In the genomic region with DNA sequence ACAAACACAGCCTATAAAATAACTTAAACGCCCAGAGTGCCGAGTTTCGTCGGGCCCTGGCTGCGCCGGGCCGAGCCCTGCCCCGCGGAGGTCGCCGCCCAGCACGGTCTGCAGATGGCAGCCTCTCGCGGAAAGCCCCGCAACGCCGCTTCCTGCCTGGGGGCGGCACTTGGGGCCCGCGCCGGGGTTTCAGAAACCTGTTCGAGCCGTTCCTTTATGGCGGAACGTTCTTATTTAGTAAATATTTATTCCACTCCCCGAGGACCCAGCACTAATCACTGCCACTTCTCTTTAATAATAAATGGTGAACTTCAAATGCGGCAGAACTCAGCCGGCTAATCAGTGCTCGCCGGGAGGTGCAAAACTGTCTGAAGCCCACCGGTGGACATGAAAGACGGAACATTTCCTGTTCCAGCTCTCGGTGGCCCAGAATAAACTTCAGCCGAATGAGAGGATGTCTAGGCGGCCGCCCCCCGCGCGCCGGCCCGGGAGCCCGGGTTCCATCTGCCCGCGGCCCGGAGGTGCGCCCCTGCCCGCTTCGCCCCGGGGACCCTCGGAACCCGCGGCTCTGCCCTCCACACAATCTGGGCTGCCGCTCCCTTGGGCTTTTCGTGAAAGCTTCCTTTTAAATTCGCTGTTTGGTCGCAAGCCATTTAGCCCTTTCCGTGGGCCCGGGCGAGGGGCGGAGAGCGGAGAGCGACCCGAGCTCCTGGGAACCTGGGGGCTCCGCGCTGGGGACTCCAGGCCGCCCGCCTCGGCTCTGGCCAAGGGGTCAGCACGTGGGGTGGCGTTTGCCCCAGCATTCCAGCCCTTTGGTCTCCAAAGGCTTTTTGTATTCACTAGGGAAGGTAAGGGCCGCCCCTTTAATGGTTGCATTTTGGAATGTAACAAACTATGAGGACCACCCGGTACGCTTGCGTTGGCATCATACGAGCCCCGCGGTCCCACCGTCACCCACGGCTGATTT, we compare ENCODE assay signal across 1 cellular context.
TF ChIP-seq lines count a peak whose summit lies in the region.

No MANE protein-coding gene starts in this region.

TF ChIP-seq in A549, 52 proteins besides CTCF, POLR2A, EP300 and RAD21 (continued from another document):
- TF ChIP-seq, protein P1, sequence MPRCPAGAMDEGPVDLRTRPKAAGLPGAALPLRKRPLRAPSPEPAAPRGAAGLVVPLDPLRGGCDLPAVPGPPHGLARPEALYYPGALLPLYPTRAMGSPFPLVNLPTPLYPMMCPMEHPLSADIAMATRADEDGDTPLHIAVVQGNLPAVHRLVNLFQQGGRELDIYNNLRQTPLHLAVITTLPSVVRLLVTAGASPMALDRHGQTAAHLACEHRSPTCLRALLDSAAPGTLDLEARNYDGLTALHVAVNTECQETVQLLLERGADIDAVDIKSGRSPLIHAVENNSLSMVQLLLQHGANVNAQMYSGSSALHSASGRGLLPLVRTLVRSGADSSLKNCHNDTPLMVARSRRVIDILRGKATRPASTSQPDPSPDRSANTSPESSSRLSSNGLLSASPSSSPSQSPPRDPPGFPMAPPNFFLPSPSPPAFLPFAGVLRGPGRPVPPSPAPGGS (IDR thresholded peaks at IDR 0.05), result no peak
